8 cellular contexts compared by ENCODE assay signal in the genomic region with DNA sequence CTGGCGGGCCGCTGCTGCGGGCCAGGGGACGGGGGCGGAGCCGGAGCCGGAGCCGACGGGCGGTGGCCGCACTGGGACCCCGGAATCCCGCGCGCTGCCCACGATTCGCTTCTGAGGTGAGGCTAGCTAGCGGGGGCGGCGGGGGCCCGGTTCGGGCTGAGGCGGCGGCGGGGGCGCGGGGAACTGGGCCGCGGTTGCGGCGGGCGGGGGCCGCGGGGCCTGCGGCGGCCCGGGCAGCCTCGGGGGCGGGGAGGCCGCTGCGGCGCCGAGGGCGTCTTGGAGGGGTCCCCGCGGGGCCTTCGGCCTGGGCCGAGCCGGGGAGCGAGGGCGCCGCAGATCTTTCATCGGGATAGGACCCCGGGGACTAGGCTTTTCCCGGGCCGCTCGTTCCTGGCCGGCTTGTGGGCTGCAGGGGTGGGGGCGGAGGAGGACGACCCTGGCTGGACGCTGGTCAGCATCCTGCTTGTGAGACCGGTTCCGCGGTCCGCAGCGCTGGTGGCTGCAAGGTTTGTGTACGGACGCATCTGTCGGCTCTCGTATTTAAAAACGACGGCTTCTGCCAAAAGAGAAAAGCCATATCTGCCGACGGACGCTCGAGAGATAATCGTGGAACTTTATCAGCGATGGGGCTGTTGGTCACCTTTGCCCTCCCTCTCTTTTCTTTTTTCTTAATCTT. TPM values are rescaled to one million over a fixed set of nuclear protein-coding genes. Genes with fewer than 3 reads are reported as not detected.
DNase-seq lines count a peak whose midpoint lies in the region; ATAC-seq and TF ChIP-seq lines count a peak whose summit lies in the region.

No MANE protein-coding gene starts in this region.

- no peak overlapping the region for H2BK120ac ChIP-seq in neuronal stem cell (ENCODE audit: low read depth, low read length)

- no peaks in the 10 kb centered on the region for H3K36me3 ChIP-seq in neuronal stem cell (replicated peaks in 1 of 2; ENCODE audit: control insufficient read depth in 2 of 2, insufficient read depth in 2 of 2, low read length in 2 of 2)

- CTCF ChIA-PET in WTC11 (lab: Charles Lee), result no interaction called here

- TF ChIP-seq CTCF in WTC11 (IDR thresholded peaks at IDR 0.05) (no peak), foreskin fibroblast (IDR thresholded peaks at IDR 0.05; ENCODE audit: low read depth, low read length) (no peak)

- DNase-seq in activated T-cell treated with anti-CD3 and anti-CD28 coated beads, Interleukin-2, amount 50 U/mL, for 24 hours, result no peak
- DNase-seq in activated T-cell treated with anti-CD3 and anti-CD28 coated beads for 4 hours (no peak), WTC11 (ENCODE audit: low spot score) (peak; percentile 56), foreskin fibroblast (peak in 1 of 2 donors; percentile 53), neuronal stem cell (ENCODE audit: low spot score) (peak; percentile 49), GM03348 (ENCODE audit: low spot score) (no peak)

- H3K27me3 Mint-ChIP-seq in activated T-cell treated with anti-CD3 and anti-CD28 coated beads, Interleukin-2, amount 50 U/mL, for 24 hours, result no peaks in the 10 kb centered on the region
- no peaks in the 10 kb centered on the region; the same call in 1 of the 2 replicates for H3K27me3 Mint-ChIP-seq in WTC11 (ENCODE audit: low read depth)

- H3K14ac ChIP-seq in neuronal stem cell (ENCODE audit: low read length), result peak overlapping the region; percentile 94

- H4K8ac ChIP-seq in neuronal stem cell (ENCODE audit: low read depth, low read length), result no peak overlapping the region

- H3K4me2 ChIP-seq in neuronal stem cell (ENCODE audit: insufficient read depth, low read length, poor library complexity, severe bottlenecking), result peak overlapping the region; percentile 77

- no peaks in the 10 kb centered on the region for H3K9me3 ChIP-seq in neuronal stem cell (replicated peaks in 1 of 2; ENCODE audit: control insufficient read depth in 2 of 2, insufficient read depth in 1 of 2, low read depth in 1 of 2, low read length in 2 of 2)

- H2AK5ac ChIP-seq in neuronal stem cell (ENCODE audit: low read depth, low read length), result peak overlapping the region; percentile 81

- peak; percentile 22 for ATAC-seq in HG03432 (IDR thresholded peaks at IDR 0.05; ENCODE audit: unreplicated experiment)
- peak; percentile 20 for ATAC-seq in WTC11
- ATAC-seq in GM18520 (IDR thresholded peaks at IDR 0.05; ENCODE audit: unreplicated experiment), result no peak

- peak overlapping the region; percentile 88 for H3K9ac ChIP-seq in neuronal stem cell (ENCODE audit: low read depth, low read length, poor library complexity)

- H3K36me3 Mint-ChIP-seq in activated T-cell treated with anti-CD3 and anti-CD28 coated beads, Interleukin-2, amount 50 U/mL, for 24 hours (ENCODE audit: low read depth), result peaks cover 18% of the 10 kb centered on the region
- peaks cover 4% of the 10 kb centered on the region for H3K36me3 Mint-ChIP-seq in WTC11

- H3K4me3 ChIP-seq in foreskin fibroblast (ENCODE audit: low read depth in 1 of 2, low read length in 2 of 2), result peak overlapping the region; percentile 79 to 84
- peak overlapping the region; percentile 75 to 95 for H3K4me3 ChIP-seq in neuronal stem cell (ENCODE audit: low read length in 2 of 2)

- peak overlapping the region; percentile 76 for H3K27ac ChIP-seq in neuronal stem cell (replicated peaks; ENCODE audit: low read length)

- peaks cover 5 to 6% of the 10 kb centered on the region in 2 donors for H3K4me1 ChIP-seq in neuronal stem cell (ENCODE audit: control insufficient read depth in 2 of 2, insufficient read depth in 1 of 2, low read depth in 1 of 2, low read length in 2 of 2)

- peak overlapping the region; percentile 91 for H3K4me3 Mint-ChIP-seq in activated T-cell treated with anti-CD3 and anti-CD28 coated beads, Interleukin-2, amount 50 U/mL, for 24 hours
- peak overlapping the region; percentile 91 for H3K4me3 Mint-ChIP-seq in WTC11

- WGBS in neuronal stem cell (ENCODE audit: extremely low coverage in 2 of 2, insufficient read length in 2 of 2, insufficient replicate concordance in 1 of 2), 2 donors, result no CpG with 5 or more reads among the region's 78 CpGs

- H3K23ac ChIP-seq in neuronal stem cell (ENCODE audit: low read depth, low read length, poor library complexity), result peak overlapping the region; percentile 93

- H2BK12ac ChIP-seq in neuronal stem cell (ENCODE audit: low read length), result no peak overlapping the region

- no peaks in the 10 kb centered on the region for H3K27me3 ChIP-seq in neuronal stem cell (ENCODE audit: control insufficient read depth in 3 of 3, insufficient read depth in 3 of 3, low read depth in 1 of 3, low read length in 3 of 3)

- H2AFZ ChIP-seq in neuronal stem cell (ENCODE audit: low read length), result peak overlapping the region; percentile 94

- peaks cover 3% of the 10 kb centered on the region for H3K79me1 ChIP-seq in neuronal stem cell (ENCODE audit: low read depth, low read length)

- H3K9me3 Mint-ChIP-seq in activated T-cell treated with anti-CD3 and anti-CD28 coated beads, Interleukin-2, amount 50 U/mL, for 24 hours, result peaks cover 3% of the 10 kb centered on the region
- H3K9me3 Mint-ChIP-seq in WTC11, result peaks cover 6% of the 10 kb centered on the region

- H3K4me1 Mint-ChIP-seq in activated T-cell treated with anti-CD3 and anti-CD28 coated beads, Interleukin-2, amount 50 U/mL, for 24 hours (ENCODE audit: low read depth), result peaks cover 62% of the 10 kb centered on the region
- peaks cover 32% of the 10 kb centered on the region for H3K4me1 Mint-ChIP-seq in WTC11

- H2BK15ac ChIP-seq in neuronal stem cell (ENCODE audit: low read length), result no peak overlapping the region

- H3K4ac ChIP-seq in neuronal stem cell (ENCODE audit: low read length), result no peak overlapping the region

- H2BK5ac ChIP-seq in neuronal stem cell (ENCODE audit: low read length), result no peak overlapping the region

- peak overlapping the region; percentile 96 for H3K18ac ChIP-seq in neuronal stem cell (ENCODE audit: low read length)

- peak overlapping the region; percentile 92 for H3K27ac Mint-ChIP-seq in activated T-cell treated with anti-CD3 and anti-CD28 coated beads, Interleukin-2, amount 50 U/mL, for 24 hours
- H3K27ac Mint-ChIP-seq in WTC11, result peak overlapping the region; percentile 85

- H4K91ac ChIP-seq in neuronal stem cell (ENCODE audit: low read depth, low read length, poor library complexity), result no peak overlapping the region

- POLR2A ChIA-PET in WTC11 (lab: Charles Lee), result no interaction called here

TF ChIP-seq in WTC11, 78 proteins besides CTCF, POLR2A, EP300 and RAD21:
- TF ChIP-seq, protein P1, sequence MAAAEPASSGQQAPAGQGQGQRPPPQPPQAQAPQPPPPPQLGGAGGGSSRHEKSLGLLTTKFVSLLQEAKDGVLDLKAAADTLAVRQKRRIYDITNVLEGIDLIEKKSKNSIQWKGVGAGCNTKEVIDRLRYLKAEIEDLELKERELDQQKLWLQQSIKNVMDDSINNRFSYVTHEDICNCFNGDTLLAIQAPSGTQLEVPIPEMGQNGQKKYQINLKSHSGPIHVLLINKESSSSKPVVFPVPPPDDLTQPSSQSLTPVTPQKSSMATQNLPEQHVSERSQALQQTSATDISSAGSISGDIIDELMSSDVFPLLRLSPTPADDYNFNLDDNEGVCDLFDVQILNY (CRISPR knock-in tag; IDR thresholded peaks at IDR 0.05), result 0 out of 2 replicates have a peak, but pooled peaks have one; percentile 3
- TF ChIP-seq CREB1 (CRISPR knock-in tag; IDR thresholded peaks at IDR 0.05), result no peak
TF ChIP-seq in WTC11: peak in this region for 1.

RNA-seq across cellular contexts. Expression of a gene that starts 0.4 kb away (rescaled TPM):
- 164 to 178 TPM (median 167 TPM) in 3 replicates for total RNA-seq in WTC11 (2021)
- 169 TPM for polyA plus RNA-seq in neuronal stem cell (2013, experiment 1 of 2)
- polyA plus RNA-seq in neuronal stem cell (2013, experiment 2 of 2), result 159 TPM

RNA-seq across cellular contexts. Expression of a gene that starts 51.2 kb away (rescaled TPM):
- 43.2 to 49.1 TPM (median 44.5 TPM) in 3 replicates for total RNA-seq in WTC11 (2021)
- 8.1 TPM for polyA plus RNA-seq in neuronal stem cell (2013, experiment 1 of 2)
- 8.7 TPM for polyA plus RNA-seq in neuronal stem cell (2013, experiment 2 of 2)

Comparison
In these comparisons a context has a peak if more than half of its experiments do, and no peak if none do; other contexts are left out.
1. DNase-seq: peak in WTC11 (single experiment) and neuronal stem cell (single experiment); none in activated T-cell treated with anti-CD3 and anti-CD28 coated beads, Interleukin-2, amount 50 U/mL, for 24 hours (single experiment), activated T-cell treated with anti-CD3 and anti-CD28 coated beads for 4 hours (single experiment) and GM03348 (single experiment).